23 cellular contexts compared by ENCODE assay signal in the genomic region with DNA sequence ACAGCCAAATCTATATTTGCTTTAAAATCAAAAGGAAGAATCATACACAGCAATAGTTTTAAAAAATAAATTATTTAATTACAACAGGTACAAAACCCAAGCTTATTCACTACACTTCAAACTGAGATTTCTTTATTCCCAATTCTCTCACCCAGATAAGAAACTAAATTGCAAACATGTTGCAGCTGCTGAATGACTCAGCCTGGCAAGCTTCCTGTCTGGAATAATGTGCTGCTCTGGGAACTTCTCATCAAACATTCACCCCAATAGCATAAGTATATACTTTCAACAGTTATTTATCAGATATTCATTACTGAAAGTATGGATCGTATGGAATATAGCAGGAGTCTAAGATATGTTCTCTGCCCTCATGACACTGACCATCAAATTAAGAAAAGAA. TPM values are rescaled to one million over a fixed set of nuclear protein-coding genes. Genes with fewer than 3 reads are reported as not detected.
DNase-seq lines count a peak whose midpoint lies in the region; ATAC-seq, FAIRE-seq and TF ChIP-seq lines count a peak whose summit lies in the region.
"Had no signal": no experiment of that assay in that cellular context is flagged by ENCODE, and none has a peak within 500 bp of the region (broad histone marks: within the 10 kb centered on the region; RNA-seq: fewer than 3 reads in every experiment).

No MANE protein-coding gene starts in this region.

- peak overlapping the region; percentile 8 for H3K4me2 ChIP-seq in keratinocyte (ENCODE audit: control insufficient read depth, extremely low read depth, insufficient read depth, low read depth, low read length)

- H3K36me3 ChIP-seq in breast epithelium (no peaks in the 10 kb centered on the region), bronchial epithelial cell (ENCODE audit: control insufficient read depth, insufficient read depth, low read length) (no peaks in the 10 kb centered on the region), keratinocyte (ENCODE audit: control insufficient read depth in 2 of 2, extremely low read depth in 1 of 2, insufficient read depth in 2 of 2, low read length in 2 of 2) (no peaks in the 10 kb centered on the region)

- TF ChIP-seq CTCF in MCF 10A (IDR thresholded peaks at IDR 0.05; ENCODE audit: unreplicated experiment) = no peak
- no peak for TF ChIP-seq CTCF in breast epithelium (IDR thresholded peaks at IDR 0.05)
- no peak for TF ChIP-seq CTCF in bronchial epithelial cell (IDR thresholded peaks at IDR 0.05; ENCODE audit: insufficient read depth, low read length, severe bottlenecking)
- TF ChIP-seq CTCF in keratinocyte (optimal IDR thresholded peaks at IDR 0.05 in 1 of 3, IDR thresholded peaks at IDR 0.05 in 1 of 3, conservative IDR thresholded peaks at IDR 0.05 in 1 of 3; ENCODE audit: extremely low read depth in 1 of 3, insufficient read depth in 2 of 3, low read length in 3 of 3) = no peak

- H3K79me2 ChIP-seq in keratinocyte (ENCODE audit: control insufficient read depth, insufficient read depth, low read length) = no peaks in the 10 kb centered on the region

- no TSS peak for BruUV-seq in MCF 10A (replicated peaks; lab: Mats Ljungman, UMichigan)

- DNase-seq in MCF 10A (ENCODE audit: unreplicated experiment) = peak; percentile 64
- no peak for DNase-seq in breast epithelium (ENCODE audit: low spot score in 2 of 2)
- DNase-seq in bronchial epithelial cell (ENCODE audit: low read depth) = peak; percentile 13
- no peak for DNase-seq in keratinocyte (ENCODE audit: low read depth, low spot score)
- no peak for DNase-seq in GM19240 (ENCODE audit: insufficient read length, low spot score)
- DNase-seq in NCI-H1092 (lab: John Stamatoyannopoulos, UW) = no peak
- DNase-seq: activated naive CD4-positive, alpha-beta T cell treated with anti-CD3 and anti-CD28 coated beads for 36 hours; C1 segment of cervical spinal cord; naive thymus-derived CD4-positive, alpha-beta T cell; NCI-H1436 treated with DMSO at 0.1 percent for 48 hours; NCI-H226; stimulated activated CD8-positive, alpha-beta memory T cell treated with anti-CD3 and anti-CD28 coated beads, Interleukin-4, amount 100 ng/mL, for 48 hours; substantia nigra; T-cell had no signal

- no peak overlapping the region for H3K27ac ChIP-seq in breast epithelium
- peak overlapping the region; percentile 5 for H3K27ac ChIP-seq in keratinocyte (ENCODE audit: control insufficient read depth, insufficient read depth, low read length)
- H3K27ac ChIP-seq: 22Rv1, body of pancreas, epithelial cell of prostate had no signal

- no peaks in the 10 kb centered on the region for H3K36me3 Mint-ChIP-seq in MCF 10A (ENCODE audit: insufficient read depth, unreplicated experiment)
- H3K36me3 Mint-ChIP-seq: naive thymus-derived CD4-positive, alpha-beta T cell; T-cell had no signal

- peaks cover 8% of the 10 kb centered on the region for H3K4me1 Mint-ChIP-seq in MCF 10A (ENCODE audit: insufficient read depth, unreplicated experiment)
- H3K4me1 Mint-ChIP-seq: naive thymus-derived CD4-positive, alpha-beta T cell; T-cell had no signal

- peak overlapping the region; percentile 43 for H3K27ac Mint-ChIP-seq in MCF 10A (ENCODE audit: low read depth, unreplicated experiment)
- H3K27ac Mint-ChIP-seq: activated naive CD4-positive, alpha-beta T cell treated with anti-CD3 and anti-CD28 coated beads for 36 hours; naive thymus-derived CD4-positive, alpha-beta T cell; T-cell had no signal

- no peak overlapping the region for H3K4me3 ChIP-seq in breast epithelium
- H3K4me3 ChIP-seq in bronchial epithelial cell (ENCODE audit: low read depth, low read length) = no peak overlapping the region
- H3K4me3 ChIP-seq in keratinocyte (ENCODE audit: control insufficient read depth in 2 of 3, extremely low read depth in 1 of 3, insufficient read depth in 2 of 3, low read depth in 1 of 3, low read length in 3 of 3) = no peak overlapping the region
- H3K4me3 ChIP-seq: body of pancreas, lung had no signal

- intact Hi-C loops in MCF 10A (cut with micrococcal nuclease) = no loop called here
- intact Hi-C loops in breast epithelium (cut with DNase I; ENCODE audit: low total_unique reads) = no loop called here

- peaks cover 0 to 3% of the 10 kb centered on the region in 2 donors for H3K9me3 ChIP-seq in breast epithelium
- no peaks in the 10 kb centered on the region for H3K9me3 ChIP-seq in keratinocyte (ENCODE audit: control insufficient read depth, low read depth, low read length)
- H3K9me3 ChIP-seq: body of pancreas had no signal

- no peaks in the 10 kb centered on the region for H3K27me3 Mint-ChIP-seq in MCF 10A (ENCODE audit: insufficient read depth, unreplicated experiment)
- H3K27me3 Mint-ChIP-seq: naive thymus-derived CD4-positive, alpha-beta T cell; T-cell had no signal

- no peak for ATAC-seq in GM18909 (IDR thresholded peaks at IDR 0.05; ENCODE audit: poor library complexity, unreplicated experiment)
- ATAC-seq in GM19351 (IDR thresholded peaks at IDR 0.05; ENCODE audit: unreplicated experiment) = no peak
- ATAC-seq: body of pancreas; HepG2; naive thymus-derived CD4-positive, alpha-beta T cell; Right ventricle myocardium inferior; T-cell had no signal

- dilution Hi-C loops in keratinocyte (cut with MboI; ENCODE audit: extremely low pct_ligation_motif_present, low sequenced_read_pairs) = no loop called here

- CTCF ChIA-PET in MCF 10A (lab: Yijun Ruan, JAX) = interaction anchor here (0.6 to 0.9 kb wide), 4 partner anchors 18 to 1343 kb away, joined by 3 to 5 read pairs (median 3); no protein-coding TSS in a partner anchor

- no peak overlapping the region for H2AFZ ChIP-seq in keratinocyte (ENCODE audit: control insufficient read depth, low read length)

- TF ChIP-seq POLR2A in breast epithelium (IDR thresholded peaks at IDR 0.05) = no peak

- no peak overlapping the region for H3K9ac ChIP-seq in keratinocyte (ENCODE audit: control insufficient read depth, extremely low read depth, insufficient read depth, low read length)

- H3K4me1 ChIP-seq in breast epithelium = no peaks in the 10 kb centered on the region
- peaks cover 8% of the 10 kb centered on the region for H3K4me1 ChIP-seq in keratinocyte (ENCODE audit: control insufficient read depth, extremely low read depth, insufficient read depth, low read length)
- H3K4me1 ChIP-seq: body of pancreas had no signal

- no peak overlapping the region for H3K4me3 Mint-ChIP-seq in MCF 10A (ENCODE audit: unreplicated experiment)
- H3K4me3 Mint-ChIP-seq: activated naive CD4-positive, alpha-beta T cell treated with anti-CD3 and anti-CD28 coated beads for 36 hours; naive thymus-derived CD4-positive, alpha-beta T cell; T-cell had no signal

- H3K9me3 Mint-ChIP-seq in MCF 10A (ENCODE audit: unreplicated experiment) = no peaks in the 10 kb centered on the region

- no peaks in the 10 kb centered on the region for H3K9me1 ChIP-seq in keratinocyte (ENCODE audit: control insufficient read depth, extremely low read depth, insufficient read depth, low read length)

- no peaks in the 10 kb centered on the region for H4K20me1 ChIP-seq in keratinocyte (ENCODE audit: control insufficient read depth, extremely low read depth, insufficient read depth, low read length)

- FAIRE-seq in bronchial epithelial cell (lab: Jason Lieb, UNC) = no peak
- peak; percentile 68 for FAIRE-seq in keratinocyte (lab: Jason Lieb, UNC)
- FAIRE-seq: HepG2 had no signal

- no peaks in the 10 kb centered on the region for H3K27me3 ChIP-seq in breast epithelium
- H3K27me3 ChIP-seq in bronchial epithelial cell (ENCODE audit: control insufficient read depth, insufficient read depth, low read length) = no peaks in the 10 kb centered on the region
- no peaks in the 10 kb centered on the region for H3K27me3 ChIP-seq in keratinocyte (ENCODE audit: control insufficient read depth, extremely low read depth, insufficient read depth, low read length)
- H3K27me3 ChIP-seq: body of pancreas had no signal

- POLR2A ChIA-PET in MCF 10A (lab: Yijun Ruan, JAX) = interaction anchor here (0.6 kb wide), 1 partner anchor 470 kb away, joined by 3 read pairs; no protein-coding TSS in a partner anchor

RNA-seq across cellular contexts. Expression of a gene that starts 43.0 kb away (rescaled TPM):
- 2.2 and 2.5 TPM in 2 replicates for total RNA-seq in MCF 10A (2022)
- 1 to 10 TPM in 1 of 3 donors, under 1 TPM in 2; under 0.01 to 1.4 (median 0.15) TPM for total RNA-seq in breast epithelium
- not detected in 2 replicates for total RNA-seq in bronchial epithelial cell
- 0.04 to 0.05 TPM in 2 of 3 replicates, not detected in the other for polyA plus RNA-seq in keratinocyte
- not detected for polyA plus RNA-seq in keratinocyte (2011; ENCODE audit: low read depth)
- 0.05 and 0.06 TPM in 2 replicates for polyA plus RNA-seq in keratinocyte (2011; cell fraction: cytosol; rRNA removed)
- 0.15 and 0.16 TPM in 2 replicates for polyA plus RNA-seq in keratinocyte (2011; cell fraction: nucleus; rRNA removed)
- 0.06 TPM in 1 of 2 replicates, not detected in the other for polyA plus RNA-seq in keratinocyte (2012; ENCODE audit: low replicate concordance)
- polyA minus RNA-seq in keratinocyte = not detected in 3 replicates
- not detected for polyA minus RNA-seq in keratinocyte (2011; cell fraction: cytosol; rRNA and poly(A)+ RNA removed)
- not detected in 2 replicates for polyA minus RNA-seq in keratinocyte (2011; cell fraction: nucleus; rRNA and poly(A)+ RNA removed)
- total RNA-seq: activated naive CD4-positive, alpha-beta T cell treated with anti-CD3 and anti-CD28 coated beads for 36 hours; dermis microvascular lymphatic vessel endothelial cell; HepG2; naive thymus-derived CD4-positive, alpha-beta T cell; T-cell had no signal
- polyA plus RNA-seq: naive thymus-derived CD4-positive, alpha-beta T cell had no signal

Comparison
In these comparisons a context has a peak if more than half of its experiments do, and no peak if none do; other contexts are left out.
1. DNase-seq: peak in MCF 10A (single experiment) and bronchial epithelial cell (single experiment); none in breast epithelium (0 of 2), keratinocyte (single experiment), GM19240 (single experiment) and NCI-H1092 (single experiment).